ENCODE assay signal across 24 cellular contexts in genomic region chr9:9054354-9054992, GRCh38.
"Had no signal": no experiment of that assay in that cellular context is flagged by ENCODE, and none has a peak within 500 bp of the region (broad histone marks: within the 10 kb centered on the region; RNA-seq: fewer than 3 reads in every experiment).

No MANE protein-coding gene starts in this region.

- DNase-seq: activated B cell treated with CpG ODN at 0.5 μM for 24 hours; activated CD4-positive, alpha-beta T cell treated with anti-CD3 and anti-CD28 coated beads for 1 hour; activated CD4-positive, alpha-beta T cell treated with anti-CD3 and anti-CD28 coated beads, Interleukin-2, amount 10 ng/mL, durations not matched to agents 24 days and 14 days; activated CD4-positive, alpha-beta T cell treated with anti-CD3 and anti-CD28 coated beads, Interleukin-2, amount 50 U/mL, for 48 hours; activated CD8-positive, alpha-beta memory T cell treated with anti-CD3 and anti-CD28 coated beads, Interleukin-2, amount 10 ng/mL, durations not matched to agents 7 days and 5 days; activated effector memory CD4-positive, alpha-beta T cell treated with Interleukin-2 at 50 U/mL for 16 hours; activated naive CD4-positive, alpha-beta T cell; activated T-cell treated with anti-CD3 and anti-CD28 coated beads, Interleukin-2, amount 50 U/mL, for 24 hours; aorta; caudate nucleus; colonic mucosa; Karpas-422; MM.1S; NCI-H1417 treated with DMSO at 0.1 percent for 48 hours; NCI-H1694 treated with DMSO at 0.1 percent for 48 hours; NCI-H2081 treated with DMSO at 0.1 percent for 48 hours; NCI-H446; NCI-H526; PC-9; T-cell; T-helper 2 cell; T1000 had no signal

- H3K4me3 ChIP-seq: breast epithelium, colonic mucosa, PC-9, SK-N-MC had no signal

- H3K36me3 ChIP-seq: breast epithelium, colonic mucosa had no signal

- H3K9me3 ChIP-seq: breast epithelium, colonic mucosa had no signal

- H3K27ac ChIP-seq: breast epithelium, colonic mucosa, PC-9, SK-N-MC had no signal

- ATAC-seq: activated CD8-positive, alpha-beta memory T cell treated with anti-CD3 and anti-CD28 coated beads, Interleukin-2, amount 10 ng/mL, durations not matched to agents 7 days and 5 days; T-cell had no signal

- H3K4me1 ChIP-seq: breast epithelium, colonic mucosa had no signal

- H3K27me3 ChIP-seq: breast epithelium, colonic mucosa had no signal
